19 cellular contexts compared by ENCODE assay signal in genomic region chr12:131986361-131986760, GRCh38. TPM values are rescaled to one million over a fixed set of nuclear protein-coding genes. Genes with fewer than 3 reads are reported as not detected.
A peak's percentile ranks its signal among the peaks of the same experiment; 100 is the strongest.
DNase-seq lines count a peak whose midpoint lies in the region; ATAC-seq and TF ChIP-seq lines count a peak whose summit lies in the region.
"Had no signal": no experiment of that assay in that cellular context is flagged by ENCODE, and none has a peak within 500 bp of the region (broad histone marks: within the 10 kb centered on the region; RNA-seq: fewer than 3 reads in every experiment).

No MANE protein-coding gene starts in this region.

- H3K9ac ChIP-seq in endodermal cell (ENCODE audit: extremely low read depth, low read length, poor library complexity, severe bottlenecking): no peak overlapping the region

- WGBS in endodermal cell (ENCODE audit: insufficient coverage in 1 of 2, insufficient read length in 1 of 2), 2 experiments: 94 to 96% methylated on average over 15 to 17 of the region's 17 CpGs
- WGBS in psoas muscle, 3 donors: 95 to 98% (median 96%) methylated on average over 17 of the region's 17 CpGs

- no peaks in the 10 kb centered on the region for H3K9me3 Mint-ChIP-seq in T-helper 1 cell treated with Interleukin-12 subunit alpha and Interleukin-12 subunit beta and Interleukin-4 antibody, amounts not matched to agents 30 μg/mL and 1 μg/mL, for 36 hours
- H3K9me3 Mint-ChIP-seq in endodermal cell (no peaks in the 10 kb centered on the region), osteocyte (ENCODE audit: unreplicated experiment) (no peaks in the 10 kb centered on the region)

- no peak overlapping the region for H3K4me3 ChIP-seq in HL-60 (replicated peaks; ENCODE audit: insufficient read depth, low read length)
- H3K4me3 ChIP-seq in endodermal cell (ENCODE audit: low read length): no peak overlapping the region
- no peak overlapping the region for H3K4me3 ChIP-seq in psoas muscle

- H3K36me3 Mint-ChIP-seq in T-helper 1 cell treated with Interleukin-12 subunit alpha and Interleukin-12 subunit beta and Interleukin-4 antibody, amounts not matched to agents 30 μg/mL and 1 μg/mL, for 36 hours (ENCODE audit: low read depth): peaks cover 33% of the 10 kb centered on the region
- peaks cover 68% of the 10 kb centered on the region for H3K36me3 Mint-ChIP-seq in endodermal cell (ENCODE audit: low read depth)
- peaks cover 38% of the 10 kb centered on the region for H3K36me3 Mint-ChIP-seq in osteocyte (ENCODE audit: unreplicated experiment)

- ATAC-seq in GM18870 (IDR thresholded peaks at IDR 0.05; ENCODE audit: unreplicated experiment) (no peak), psoas muscle (no peak), GM19455 (IDR thresholded peaks at IDR 0.05; ENCODE audit: unreplicated experiment) (no peak)
- ATAC-seq: HCT116, Panc1 had no signal

- no peaks in the 10 kb centered on the region for H3K27me3 ChIP-seq in HL-60 (ENCODE audit: insufficient read depth, poor library complexity, severe bottlenecking)
- H3K27me3 ChIP-seq in endodermal cell (ENCODE audit: control insufficient read depth, insufficient read depth, low read length, poor library complexity, severe bottlenecking): no peaks in the 10 kb centered on the region
- H3K27me3 ChIP-seq in psoas muscle (ENCODE audit: insufficient read depth in 3 of 3, low read length in 2 of 3): no peaks in the 10 kb centered on the region

- H3K27ac ChIP-seq in HL-60 (replicated peaks): peak overlapping the region; percentile 81; the same call in 1 of the 2 replicates
- H3K27ac ChIP-seq in endodermal cell (ENCODE audit: low read depth, low read length): no peak overlapping the region
- H3K27ac ChIP-seq in psoas muscle: no peak overlapping the region
- H3K27ac ChIP-seq: 22Rv1 had no signal

- H3K4me1 Mint-ChIP-seq in T-helper 1 cell treated with Interleukin-12 subunit alpha and Interleukin-12 subunit beta and Interleukin-4 antibody, amounts not matched to agents 30 μg/mL and 1 μg/mL, for 36 hours (ENCODE audit: low read depth): no peaks in the 10 kb centered on the region
- H3K4me1 Mint-ChIP-seq in endodermal cell (peaks cover 37% of the 10 kb centered on the region), osteocyte (ENCODE audit: unreplicated experiment) (peaks cover 22% of the 10 kb centered on the region)

- no peak overlapping the region for H3K4me3 Mint-ChIP-seq in T-helper 1 cell treated with Interleukin-12 subunit alpha and Interleukin-12 subunit beta and Interleukin-4 antibody, amounts not matched to agents 30 μg/mL and 1 μg/mL, for 36 hours
- H3K4me3 Mint-ChIP-seq in endodermal cell (no peak overlapping the region), osteocyte (ENCODE audit: unreplicated experiment) (no peak overlapping the region)

- peak overlapping the region; percentile 65 for H3K27ac Mint-ChIP-seq in T-helper 1 cell treated with Interleukin-12 subunit alpha and Interleukin-12 subunit beta and Interleukin-4 antibody, amounts not matched to agents 30 μg/mL and 1 μg/mL, for 36 hours
- peak overlapping the region; percentile 64 for H3K27ac Mint-ChIP-seq in endodermal cell
- no peak overlapping the region for H3K27ac Mint-ChIP-seq in osteocyte (ENCODE audit: unreplicated experiment)

- H3K36me3 ChIP-seq in endodermal cell (ENCODE audit: control insufficient read depth, insufficient read depth, low read length) (peaks cover 66% of the 10 kb centered on the region), psoas muscle (ENCODE audit: insufficient read depth in 1 of 2, low read depth in 1 of 2) (peaks cover 4 to 99% of the 10 kb centered on the region in 2 donors)

- H3K4me1 ChIP-seq in endodermal cell (ENCODE audit: control insufficient read depth, insufficient read depth, low read length): peaks cover 17% of the 10 kb centered on the region
- no peaks in the 10 kb centered on the region for H3K4me1 ChIP-seq in psoas muscle
- H3K4me1 ChIP-seq: Caco-2 had no signal

- TF ChIP-seq CTCF in HL-60 (IDR thresholded peaks at IDR 0.05; ENCODE audit: insufficient read depth, low read length): no peak
- TF ChIP-seq CTCF in endodermal cell (conservative IDR thresholded peaks at IDR 0.05): no peak
- no peak for TF ChIP-seq CTCF in osteocyte (IDR thresholded peaks at IDR 0.05)
- no peak for TF ChIP-seq CTCF in psoas muscle (IDR thresholded peaks at IDR 0.05)

- H3K27me3 Mint-ChIP-seq in T-helper 1 cell treated with Interleukin-12 subunit alpha and Interleukin-12 subunit beta and Interleukin-4 antibody, amounts not matched to agents 30 μg/mL and 1 μg/mL, for 36 hours (ENCODE audit: low read depth): no peaks in the 10 kb centered on the region
- H3K27me3 Mint-ChIP-seq in endodermal cell (ENCODE audit: insufficient read depth) (no peaks in the 10 kb centered on the region), osteocyte (ENCODE audit: unreplicated experiment) (no peaks in the 10 kb centered on the region)

- H3K9me3 ChIP-seq in endodermal cell (ENCODE audit: control insufficient read depth, low read length): no peaks in the 10 kb centered on the region
- H3K9me3 ChIP-seq in psoas muscle: no peaks in the 10 kb centered on the region
- H3K9me3 ChIP-seq: Caco-2 had no signal

- DNase-seq in T-helper 1 cell (no peak), HL-60 (ENCODE audit: low read depth in 1 of 2, low spot score in 1 of 2) (no peak), endodermal cell (peak; percentile 38), osteocyte (ENCODE audit: extremely low spot score, unreplicated experiment) (peak; percentile 80), psoas muscle (no peak)
- DNase-seq: C1 segment of cervical spinal cord, Caco-2, MM.1S, NCI-H1105, NCI-H187, NCI-H446, NCI-H82, Right ventricle myocardium superior had no signal

- intact Hi-C loops in psoas muscle (cut with DNase I): no loop called here

RNA-seq across cellular contexts. Expression of gene EP400, which starts 36.6 kb away (rescaled TPM):
- 10 to 100 TPM; 64.7 to 78.3 TPM for total RNA-seq in endodermal cell
- polyA plus RNA-seq in endodermal cell (2013, experiment 1 of 2): 42.4 TPM
- 40.7 TPM for polyA plus RNA-seq in endodermal cell (2013, experiment 2 of 2)
- total RNA-seq in osteocyte: 51.3 and 51.8 TPM in 2 replicates
- total RNA-seq in psoas muscle: 10 to 100 TPM; 18.4 to 24.5 (median 22.9) TPM
- polyA plus RNA-seq in psoas muscle: 10 to 100 TPM in 1 of 3 donors, 1 to 10 TPM in 2; 8.0 to 11.8 (median 9.4) TPM

RNA-seq across cellular contexts. Expression of gene PUS1, which starts 57.3 kb away (rescaled TPM):
- 10 to 100 TPM; 37.3 to 56.7 TPM for total RNA-seq in endodermal cell
- polyA plus RNA-seq in endodermal cell (2013, experiment 1 of 2): 20.6 TPM
- 15.2 TPM for polyA plus RNA-seq in endodermal cell (2013, experiment 2 of 2)
- total RNA-seq in osteocyte: 18.8 and 19.5 TPM in 2 replicates
- total RNA-seq in psoas muscle: 10 to 100 TPM; 11.7 to 21.4 (median 18.7) TPM
- polyA plus RNA-seq in psoas muscle: 10 to 100 TPM; 17.5 to 46.8 (median 20.1) TPM

Comparison
In these comparisons a context has a peak if more than half of its experiments do, and no peak if none do; other contexts are left out.
1. DNase-seq: peak in endodermal cell (single experiment) and osteocyte (single experiment); none in T-helper 1 cell (0 of 5), HL-60 (0 of 2) and psoas muscle (0 of 2).